ENCODE assay signal across 1 cellular context in the genomic region with DNA sequence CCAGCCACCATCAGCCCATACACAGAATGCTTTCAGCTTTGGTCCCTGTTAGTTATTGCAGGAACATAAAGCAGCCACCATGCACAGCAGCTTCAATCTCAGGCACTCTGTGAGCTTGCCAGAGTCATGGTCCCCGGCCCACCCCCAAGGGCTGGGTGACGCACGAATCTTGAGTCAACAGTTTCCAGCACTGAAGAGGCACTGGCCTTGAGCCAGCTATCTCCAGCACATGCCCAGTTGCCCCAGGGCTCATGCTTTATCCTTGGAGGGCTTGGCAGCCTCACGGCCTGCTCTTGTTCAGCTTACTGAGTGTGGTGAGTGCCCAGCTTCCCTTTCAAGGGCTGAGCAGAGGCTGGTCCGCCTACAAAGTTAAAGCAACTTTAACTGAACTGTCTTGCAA.
TF ChIP-seq lines count a peak whose summit lies in the region.

No MANE protein-coding gene starts in this region.

TF ChIP-seq in HEK293, 187 proteins besides CTCF, POLR2A, EP300 and RAD21 (continued from another document and continues in another):
- no peak for TF ChIP-seq ELK4 (IDR thresholded peaks at IDR 0.05; ENCODE audit: borderline replicate concordance, low read depth, low read length)
- TF ChIP-seq ZNF148 (tag by site-specific recombination; IDR thresholded peaks at IDR 0.05; ENCODE audit: borderline replicate concordance) = no peak
- TF ChIP-seq ZNF610 (tag by site-specific recombination; IDR thresholded peaks at IDR 0.05; ENCODE audit: borderline replicate concordance) = no peak
- no peak for TF ChIP-seq ZNF514 (tag by site-specific recombination; IDR thresholded peaks at IDR 0.05)
- peak; percentile 66 for TF ChIP-seq GLIS2 (tag by site-specific recombination; IDR thresholded peaks at IDR 0.05)
- peak; percentile 50 for TF ChIP-seq SP7 (tag by site-specific recombination; IDR thresholded peaks at IDR 0.05)
- TF ChIP-seq, protein P1, sequence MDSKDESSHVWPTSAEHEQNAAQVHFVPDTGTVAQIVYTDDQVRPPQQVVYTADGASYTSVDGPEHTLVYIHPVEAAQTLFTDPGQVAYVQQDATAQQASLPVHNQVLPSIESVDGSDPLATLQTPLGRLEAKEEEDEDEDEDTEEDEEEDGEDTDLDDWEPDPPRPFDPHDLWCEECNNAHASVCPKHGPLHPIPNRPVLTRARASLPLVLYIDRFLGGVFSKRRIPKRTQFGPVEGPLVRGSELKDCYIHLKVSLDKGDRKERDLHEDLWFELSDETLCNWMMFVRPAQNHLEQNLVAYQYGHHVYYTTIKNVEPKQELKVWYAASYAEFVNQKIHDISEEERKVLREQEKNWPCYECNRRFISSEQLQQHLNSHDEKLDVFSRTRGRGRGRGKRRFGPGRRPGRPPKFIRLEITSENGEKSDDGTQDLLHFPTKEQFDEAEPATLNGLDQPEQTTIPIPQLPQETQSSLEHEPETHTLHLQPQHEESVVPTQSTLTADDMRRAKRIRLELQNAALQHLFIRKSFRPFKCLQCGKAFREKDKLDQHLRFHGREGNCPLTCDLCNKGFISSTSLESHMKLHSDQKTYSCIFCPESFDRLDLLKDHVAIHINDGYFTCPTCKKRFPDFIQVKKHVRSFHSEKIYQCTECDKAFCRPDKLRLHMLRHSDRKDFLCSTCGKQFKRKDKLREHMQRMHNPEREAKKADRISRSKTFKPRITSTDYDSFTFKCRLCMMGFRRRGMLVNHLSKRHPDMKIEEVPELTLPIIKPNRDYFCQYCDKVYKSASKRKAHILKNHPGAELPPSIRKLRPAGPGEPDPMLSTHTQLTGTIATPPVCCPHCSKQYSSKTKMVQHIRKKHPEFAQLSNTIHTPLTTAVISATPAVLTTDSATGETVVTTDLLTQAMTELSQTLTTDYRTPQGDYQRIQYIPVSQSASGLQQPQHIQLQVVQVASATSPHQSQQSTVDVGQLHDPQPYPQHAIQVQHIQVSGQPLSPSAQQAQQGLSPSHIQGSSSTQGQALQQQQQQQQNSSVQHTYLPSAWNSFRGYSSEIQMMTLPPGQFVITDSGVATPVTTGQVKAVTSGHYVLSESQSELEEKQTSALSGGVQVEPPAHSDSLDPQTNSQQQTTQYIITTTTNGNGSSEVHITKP (tag by site-specific recombination; IDR thresholded peaks at IDR 0.05) = no peak
- TF ChIP-seq ZNF19 (tag by site-specific recombination; IDR thresholded peaks at IDR 0.05; ENCODE audit: low read depth) = no peak
- TF ChIP-seq ZNF561 (tag by site-specific recombination; IDR thresholded peaks at IDR 0.05; ENCODE audit: borderline replicate concordance) = peak; percentile 71; the same call in 1 of the 2 replicates
- no peak for TF ChIP-seq KLF9 (tag by site-specific recombination; IDR thresholded peaks at IDR 0.05; ENCODE audit: low read depth)
- TF ChIP-seq PRDM6 (tag by site-specific recombination; IDR thresholded peaks at IDR 0.05) = no peak
- TF ChIP-seq FEZF1 (tag by site-specific recombination; IDR thresholded peaks at IDR 0.05) = no peak
- TF ChIP-seq ZNF654 (tag by site-specific recombination; IDR thresholded peaks at IDR 0.05; ENCODE audit: low read depth) = no peak
- TF ChIP-seq ZNF776 (tag by site-specific recombination; IDR thresholded peaks at IDR 0.05; ENCODE audit: borderline replicate concordance) = no peak
- TF ChIP-seq KLF10 (tag by site-specific recombination; IDR thresholded peaks at IDR 0.05) = peak; percentile 56
- no peak for TF ChIP-seq ZBTB1 (tag by site-specific recombination; IDR thresholded peaks at IDR 0.05)
- no peak for TF ChIP-seq ZNF529 (tag by site-specific recombination; IDR thresholded peaks at IDR 0.05; ENCODE audit: insufficient replicate concordance)
- TF ChIP-seq ZNF449 (tag by site-specific recombination; IDR thresholded peaks at IDR 0.05) = no peak
- TF ChIP-seq, protein P2, sequence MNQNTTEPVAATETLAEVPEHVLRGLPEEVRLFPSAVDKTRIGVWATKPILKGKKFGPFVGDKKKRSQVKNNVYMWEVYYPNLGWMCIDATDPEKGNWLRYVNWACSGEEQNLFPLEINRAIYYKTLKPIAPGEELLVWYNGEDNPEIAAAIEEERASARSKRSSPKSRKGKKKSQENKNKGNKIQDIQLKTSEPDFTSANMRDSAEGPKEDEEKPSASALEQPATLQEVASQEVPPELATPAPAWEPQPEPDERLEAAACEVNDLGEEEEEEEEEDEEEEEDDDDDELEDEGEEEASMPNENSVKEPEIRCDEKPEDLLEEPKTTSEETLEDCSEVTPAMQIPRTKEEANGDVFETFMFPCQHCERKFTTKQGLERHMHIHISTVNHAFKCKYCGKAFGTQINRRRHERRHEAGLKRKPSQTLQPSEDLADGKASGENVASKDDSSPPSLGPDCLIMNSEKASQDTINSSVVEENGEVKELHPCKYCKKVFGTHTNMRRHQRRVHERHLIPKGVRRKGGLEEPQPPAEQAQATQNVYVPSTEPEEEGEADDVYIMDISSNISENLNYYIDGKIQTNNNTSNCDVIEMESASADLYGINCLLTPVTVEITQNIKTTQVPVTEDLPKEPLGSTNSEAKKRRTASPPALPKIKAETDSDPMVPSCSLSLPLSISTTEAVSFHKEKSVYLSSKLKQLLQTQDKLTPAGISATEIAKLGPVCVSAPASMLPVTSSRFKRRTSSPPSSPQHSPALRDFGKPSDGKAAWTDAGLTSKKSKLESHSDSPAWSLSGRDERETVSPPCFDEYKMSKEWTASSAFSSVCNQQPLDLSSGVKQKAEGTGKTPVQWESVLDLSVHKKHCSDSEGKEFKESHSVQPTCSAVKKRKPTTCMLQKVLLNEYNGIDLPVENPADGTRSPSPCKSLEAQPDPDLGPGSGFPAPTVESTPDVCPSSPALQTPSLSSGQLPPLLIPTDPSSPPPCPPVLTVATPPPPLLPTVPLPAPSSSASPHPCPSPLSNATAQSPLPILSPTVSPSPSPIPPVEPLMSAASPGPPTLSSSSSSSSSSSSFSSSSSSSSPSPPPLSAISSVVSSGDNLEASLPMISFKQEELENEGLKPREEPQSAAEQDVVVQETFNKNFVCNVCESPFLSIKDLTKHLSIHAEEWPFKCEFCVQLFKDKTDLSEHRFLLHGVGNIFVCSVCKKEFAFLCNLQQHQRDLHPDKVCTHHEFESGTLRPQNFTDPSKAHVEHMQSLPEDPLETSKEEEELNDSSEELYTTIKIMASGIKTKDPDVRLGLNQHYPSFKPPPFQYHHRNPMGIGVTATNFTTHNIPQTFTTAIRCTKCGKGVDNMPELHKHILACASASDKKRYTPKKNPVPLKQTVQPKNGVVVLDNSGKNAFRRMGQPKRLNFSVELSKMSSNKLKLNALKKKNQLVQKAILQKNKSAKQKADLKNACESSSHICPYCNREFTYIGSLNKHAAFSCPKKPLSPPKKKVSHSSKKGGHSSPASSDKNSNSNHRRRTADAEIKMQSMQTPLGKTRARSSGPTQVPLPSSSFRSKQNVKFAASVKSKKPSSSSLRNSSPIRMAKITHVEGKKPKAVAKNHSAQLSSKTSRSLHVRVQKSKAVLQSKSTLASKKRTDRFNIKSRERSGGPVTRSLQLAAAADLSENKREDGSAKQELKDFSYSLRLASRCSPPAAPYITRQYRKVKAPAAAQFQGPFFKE (tag by site-specific recombination; IDR thresholded peaks at IDR 0.05; ENCODE audit: borderline replicate concordance) = no peak
- TF ChIP-seq GLIS1 (tag by site-specific recombination; IDR thresholded peaks at IDR 0.05) = peak; percentile 92
- TF ChIP-seq ZNF184 (tag by site-specific recombination; IDR thresholded peaks at IDR 0.05) = peak; percentile 58; the same call in 1 of the 2 replicates
- no peak for TF ChIP-seq ZNF426 (tag by site-specific recombination; IDR thresholded peaks at IDR 0.05)
- no peak for TF ChIP-seq MEIS1 (CRISPR knock-in tag; IDR thresholded peaks at IDR 0.05; ENCODE audit: borderline replicate concordance)
- no peak for TF ChIP-seq ZNF792 (tag by site-specific recombination; IDR thresholded peaks at IDR 0.05)
- TF ChIP-seq ZNF239 (tag by site-specific recombination; IDR thresholded peaks at IDR 0.05) = no peak
- TF ChIP-seq ZNF350 (tag by site-specific recombination; IDR thresholded peaks at IDR 0.05) = no peak
- TF ChIP-seq ZBTB11 (tag by site-specific recombination; conservative IDR thresholded peaks at IDR 0.05; ENCODE audit: low read depth) = no peak
- TF ChIP-seq ZNF24 (tag by site-specific recombination; IDR thresholded peaks at IDR 0.05) = no peak
- TF ChIP-seq ZNF768 (tag by site-specific recombination; IDR thresholded peaks at IDR 0.05) = no peak
- TF ChIP-seq ZNF354C (tag by site-specific recombination; IDR thresholded peaks at IDR 0.05; ENCODE audit: borderline replicate concordance, low read depth) = no peak
- no peak for TF ChIP-seq ZNF302 (tag by site-specific recombination; IDR thresholded peaks at IDR 0.05; ENCODE audit: low read depth)
- TF ChIP-seq, protein P3, sequence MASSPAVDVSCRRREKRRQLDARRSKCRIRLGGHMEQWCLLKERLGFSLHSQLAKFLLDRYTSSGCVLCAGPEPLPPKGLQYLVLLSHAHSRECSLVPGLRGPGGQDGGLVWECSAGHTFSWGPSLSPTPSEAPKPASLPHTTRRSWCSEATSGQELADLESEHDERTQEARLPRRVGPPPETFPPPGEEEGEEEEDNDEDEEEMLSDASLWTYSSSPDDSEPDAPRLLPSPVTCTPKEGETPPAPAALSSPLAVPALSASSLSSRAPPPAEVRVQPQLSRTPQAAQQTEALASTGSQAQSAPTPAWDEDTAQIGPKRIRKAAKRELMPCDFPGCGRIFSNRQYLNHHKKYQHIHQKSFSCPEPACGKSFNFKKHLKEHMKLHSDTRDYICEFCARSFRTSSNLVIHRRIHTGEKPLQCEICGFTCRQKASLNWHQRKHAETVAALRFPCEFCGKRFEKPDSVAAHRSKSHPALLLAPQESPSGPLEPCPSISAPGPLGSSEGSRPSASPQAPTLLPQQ (tag by site-specific recombination; IDR thresholded peaks at IDR 0.05) = peak; percentile 73
